Comparison of ENCODE assay signal across 1 cellular context in genomic region chr17:47695664-47696376, GRCh38.
TF ChIP-seq lines count a peak whose summit lies in the region.

No MANE protein-coding gene starts in this region.

TF ChIP-seq in IMR-90, 13 proteins besides CTCF, POLR2A, EP300 and RAD21:
- no peak for TF ChIP-seq MXI1 (IDR thresholded peaks at IDR 0.05; ENCODE audit: borderline replicate concordance, low read depth, low read length)
TF ChIP-seq in IMR-90: peak in this region for 0.
